Comparison of ENCODE assay signal across 12 cellular contexts in the genomic region with DNA sequence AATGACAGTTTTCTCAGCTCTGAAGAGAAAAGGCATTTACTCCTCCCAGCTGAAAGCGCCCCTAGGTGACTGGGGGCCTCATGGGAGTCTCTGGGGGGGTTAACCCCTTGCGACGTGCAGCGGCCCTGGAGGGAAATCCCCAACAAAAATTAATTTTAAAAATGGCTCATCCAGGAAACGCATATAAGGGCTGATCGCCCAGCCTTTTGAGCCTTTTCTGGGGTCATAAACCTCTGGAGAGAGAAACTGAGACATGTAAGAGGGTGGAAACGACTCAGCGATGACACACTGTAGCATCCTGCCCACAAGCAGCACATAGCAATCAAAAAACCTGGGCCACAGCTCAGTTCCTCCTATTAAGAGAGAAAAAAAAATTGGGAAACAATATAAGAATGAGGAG. TPM values are rescaled to one million over a fixed set of nuclear protein-coding genes. Genes with fewer than 3 reads are reported as not detected.
DNase-seq lines count a peak whose midpoint lies in the region; ATAC-seq and TF ChIP-seq lines count a peak whose summit lies in the region.
"Had no signal": no experiment of that assay in that cellular context is flagged by ENCODE, and none has a peak within 500 bp of the region (broad histone marks: within the 10 kb centered on the region; RNA-seq: fewer than 3 reads in every experiment).

No MANE protein-coding gene starts in this region.

- H3K4me1 Mint-ChIP-seq in Caco-2 (ENCODE audit: low read depth, unreplicated experiment) = peaks cover 22% of the 10 kb centered on the region
- H3K4me1 Mint-ChIP-seq in activated CD8-positive, alpha-beta T cell treated with anti-CD3 and anti-CD28 coated beads, Interleukin-2, amount 10 ng/mL, durations not matched to agents 7 days and 5 days (ENCODE audit: low read depth) = peaks cover 35% of the 10 kb centered on the region

- H2BK120ac ChIP-seq in mesendoderm (ENCODE audit: low read depth, low read length) = no peak overlapping the region

- peak overlapping the region; percentile 49 for H3K56ac ChIP-seq in mesendoderm (ENCODE audit: low read length)

- H2AFZ ChIP-seq in Karpas-422 (ENCODE audit: low read length) = no peak overlapping the region; the same call in 1 of the 2 replicates

- H3K27me3 ChIP-seq in Caco-2 (replicated peaks; ENCODE audit: control insufficient read depth, insufficient read depth, low read length) (no peaks in the 10 kb centered on the region), H7 (ENCODE audit: control insufficient read depth, insufficient read depth, low read length) (no peaks in the 10 kb centered on the region), mesendoderm (ENCODE audit: insufficient read depth, low read length, poor library complexity) (no peaks in the 10 kb centered on the region), stomach (no peaks in the 10 kb centered on the region), Karpas-422 (ENCODE audit: low read length) (no peaks in the 10 kb centered on the region)

- no TSS peak for BruUV-seq in Caco-2 (replicated peaks; lab: Mats Ljungman, UMichigan)

- no peaks in the 10 kb centered on the region for H3K9me2 ChIP-seq in Karpas-422 (replicated peaks; ENCODE audit: insufficient read depth, low read length)

- no CpG with 5 or more reads among the region's 8 CpGs for whole genome bisulfite sequencing in mesendoderm (ENCODE audit: extremely low coverage, insufficient coverage, low lambda C conversion rate)
- WGBS in stomach, 5 donors = 53 to 69% (median 66%) methylated on average over 8 of the region's 8 CpGs

- H4K5ac ChIP-seq in mesendoderm (ENCODE audit: low read length) = peak overlapping the region; percentile 64

- H2BK15ac ChIP-seq in mesendoderm (replicated peaks; ENCODE audit: low read depth) = peak overlapping the region; percentile 93

- CTCF ChIA-PET in Caco-2 (lab: Charles Lee) = no interaction called here
- CTCF ChIA-PET in activated CD8-positive, alpha-beta T cell treated with anti-CD3 and anti-CD28 coated beads, Interleukin-2, amount 10 ng/mL, durations not matched to agents 7 days and 5 days (lab: Charles Lee) = interaction anchor here (1.0 to 5.5 kb wide), 6 partner anchors 19 to 294 kb away, joined by 3 to 44 read pairs (median 11); partner anchors contain the start of genes MUTYH, TOE1 and UROD

- H3K23ac ChIP-seq in mesendoderm (ENCODE audit: low read length) = no peak overlapping the region

- DNase-seq in Caco-2 (no peak), H7 (peak; percentile 41), mesendoderm (no peak), stomach (no peak), Karpas-422 (no peak)
- DNase-seq in activated CD8-positive, alpha-beta T cell treated with anti-CD3 and anti-CD28 coated beads, Interleukin-2, amount 10 ng/mL, durations not matched to agents 7 days and 5 days = peak; percentile 58
- DNase-seq: GOT3, NCI-H1092 had no signal

- H4K20me1 ChIP-seq in Karpas-422 (ENCODE audit: insufficient read depth, low read depth, low read length) = no peaks in the 10 kb centered on the region

- H3K4ac ChIP-seq in mesendoderm (ENCODE audit: low read depth, low read length) = no peak overlapping the region

- H3K79me1 ChIP-seq in mesendoderm (ENCODE audit: low read length) = no peaks in the 10 kb centered on the region

- H4K8ac ChIP-seq in mesendoderm (ENCODE audit: low read depth, low read length) = no peak overlapping the region

- H3K9me3 ChIP-seq in Caco-2 = no peaks in the 10 kb centered on the region
- H3K9me3 ChIP-seq in stomach = no peaks in the 10 kb centered on the region
- H3K9me3 ChIP-seq in Karpas-422 (ENCODE audit: low read length) = no peaks in the 10 kb centered on the region

- POLR2A ChIA-PET in Caco-2 (lab: Charles Lee) = interaction anchor here (1.9 kb wide), 1 partner anchor 20 kb away, joined by 5 read pairs; the partner anchor contains the start of gene HPDL
- POLR2A ChIA-PET in activated CD8-positive, alpha-beta T cell treated with anti-CD3 and anti-CD28 coated beads, Interleukin-2, amount 10 ng/mL, durations not matched to agents 7 days and 5 days (lab: Charles Lee) = interaction anchor here (0.6 to 5.7 kb wide), 8 partner anchors 31 to 585 kb away, joined by 3 to 60 read pairs (median 6); partner anchors contain the start of genes MUTYH, TOE1 and UROD

- peaks cover 7% of the 10 kb centered on the region; the same call in 1 of the 2 replicates for H3K4me1 ChIP-seq in Caco-2
- peaks cover 13% of the 10 kb centered on the region for H3K4me1 ChIP-seq in mesendoderm (ENCODE audit: control insufficient read depth, low read depth, low read length)
- peaks cover 8 to 20% (median 17%) of the 10 kb centered on the region in 4 donors for H3K4me1 ChIP-seq in stomach
- H3K4me1 ChIP-seq in Karpas-422 (ENCODE audit: low read length) = peaks cover 31% of the 10 kb centered on the region

- TF ChIP-seq POLR2A in stomach (IDR thresholded peaks at IDR 0.05) = no peak

- H3K27ac ChIP-seq in mesendoderm (ENCODE audit: low read depth, low read length) (no peak overlapping the region), stomach (no peak overlapping the region), Karpas-422 (ENCODE audit: low read length) (no peak overlapping the region)
- H3K27ac ChIP-seq: skin epidermis had no signal

- intact Hi-C loops in Caco-2 (cut with micrococcal nuclease; ENCODE audit: unreplicated experiment) = loop anchor here (10.0 kb wide), 1 partner anchor 472 kb away; no protein-coding TSS in a partner anchor
- intact Hi-C loops in stomach (cut with DNase I; ENCODE audit: low total_unique reads) = no loop called here

- H3K36me3 Mint-ChIP-seq in Caco-2 (ENCODE audit: insufficient read depth, unreplicated experiment) = peaks cover 5% of the 10 kb centered on the region
- H3K36me3 Mint-ChIP-seq in activated CD8-positive, alpha-beta T cell treated with anti-CD3 and anti-CD28 coated beads, Interleukin-2, amount 10 ng/mL, durations not matched to agents 7 days and 5 days (ENCODE audit: low read depth) = no peaks in the 10 kb centered on the region

- TF ChIP-seq CTCF in Caco-2 (IDR thresholded peaks at IDR 0.05; ENCODE audit: insufficient read depth in 1 of 2, low read depth in 1 of 2, low read length in 1 of 2, severe bottlenecking in 1 of 2, unreplicated experiment in 1 of 2) = no peak
- no peak for TF ChIP-seq CTCF in stomach (IDR thresholded peaks at IDR 0.05)

- H3K9ac ChIP-seq in mesendoderm (ENCODE audit: low read length) (no peak overlapping the region), Karpas-422 (ENCODE audit: low read length) (no peak overlapping the region)

- peak overlapping the region; percentile 85 for H3K18ac ChIP-seq in mesendoderm (ENCODE audit: low read length)

- no peaks in the 10 kb centered on the region for H3K79me2 ChIP-seq in mesendoderm (ENCODE audit: control insufficient read depth, insufficient read depth, low read length)
- no peaks in the 10 kb centered on the region for H3K79me2 ChIP-seq in Karpas-422 (ENCODE audit: low read length)

- no peak overlapping the region for H2AK5ac ChIP-seq in mesendoderm (ENCODE audit: low read length)

- no peak overlapping the region for H3K4me3 Mint-ChIP-seq in Caco-2 (ENCODE audit: unreplicated experiment)
- peak overlapping the region; percentile 45 for H3K4me3 Mint-ChIP-seq in activated CD8-positive, alpha-beta T cell treated with anti-CD3 and anti-CD28 coated beads, Interleukin-2, amount 10 ng/mL, durations not matched to agents 7 days and 5 days

- H3K36me3 ChIP-seq in Caco-2 (ENCODE audit: control insufficient read depth, insufficient read depth, low read length) (no peaks in the 10 kb centered on the region), H7 (replicated peaks; ENCODE audit: control insufficient read depth, insufficient read depth, low read length) (no peaks in the 10 kb centered on the region), mesendoderm (ENCODE audit: control insufficient read depth, insufficient read depth, low read length) (no peaks in the 10 kb centered on the region), stomach (no peaks in the 10 kb centered on the region), Karpas-422 (ENCODE audit: insufficient read depth, low read length) (no peaks in the 10 kb centered on the region)

- H3K4me3 ChIP-seq in Caco-2 (ENCODE audit: low read depth, low read length) (no peak overlapping the region), H7 (ENCODE audit: insufficient read depth, low read depth, low read length) (no peak overlapping the region), mesendoderm (ENCODE audit: low read length) (no peak overlapping the region), stomach (no peak overlapping the region), Karpas-422 (ENCODE audit: low read length) (no peak overlapping the region)
- H3K4me3 ChIP-seq: skin epidermis had no signal

- H3K27me3 Mint-ChIP-seq in Caco-2 (ENCODE audit: insufficient read depth, unreplicated experiment) = no peaks in the 10 kb centered on the region
- H3K27me3 Mint-ChIP-seq in activated CD8-positive, alpha-beta T cell treated with anti-CD3 and anti-CD28 coated beads, Interleukin-2, amount 10 ng/mL, durations not matched to agents 7 days and 5 days (ENCODE audit: low read depth) = no peaks in the 10 kb centered on the region

- H3K4me2 ChIP-seq in mesendoderm (ENCODE audit: low read length) = no peak overlapping the region
- H3K4me2 ChIP-seq in Karpas-422 (ENCODE audit: low read depth, low read length, poor library complexity, severe bottlenecking) = no peak overlapping the region

- no peaks in the 10 kb centered on the region for H3K9me3 Mint-ChIP-seq in Caco-2 (ENCODE audit: unreplicated experiment)
- H3K9me3 Mint-ChIP-seq in activated CD8-positive, alpha-beta T cell treated with anti-CD3 and anti-CD28 coated beads, Interleukin-2, amount 10 ng/mL, durations not matched to agents 7 days and 5 days (ENCODE audit: insufficient read depth) = no peaks in the 10 kb centered on the region

- H2BK5ac ChIP-seq in mesendoderm (ENCODE audit: low read length) = no peak overlapping the region

- no peak for ATAC-seq in activated CD8-positive, alpha-beta T cell treated with anti-CD3 and anti-CD28 coated beads, Interleukin-2, amount 10 ng/mL, durations not matched to agents 7 days and 5 days
- ATAC-seq in GM18498 (IDR thresholded peaks at IDR 0.05; ENCODE audit: unreplicated experiment) (no peak), HG03442 (IDR thresholded peaks at IDR 0.05; ENCODE audit: unreplicated experiment) (no peak)
- ATAC-seq: SK-N-SH treated with all-trans-retinoic acid at 6 μM for 48 hours had no signal

- no peak for TF ChIP-seq EP300 in stomach (IDR thresholded peaks at IDR 0.05)

- peak overlapping the region; percentile 48 for H3K27ac Mint-ChIP-seq in Caco-2 (ENCODE audit: unreplicated experiment)
- H3K27ac Mint-ChIP-seq in activated CD8-positive, alpha-beta T cell treated with anti-CD3 and anti-CD28 coated beads, Interleukin-2, amount 10 ng/mL, durations not matched to agents 7 days and 5 days = peak overlapping the region; percentile 31

RNA-seq across cellular contexts. Expression of gene HPDL, which starts 20.4 kb away (rescaled TPM):
- 78.2 and 90.6 TPM in 2 replicates for total RNA-seq in Caco-2 (2022)
- 87.5 and 134 TPM in 2 replicates for total RNA-seq in H7 (2014; rRNA removed; shearing (Covaris generic))
- 10 to 100 TPM; 16.8 TPM for total RNA-seq in activated CD8-positive, alpha-beta T cell treated with anti-CD3 and anti-CD28 coated beads, Interleukin-2, amount 10 ng/mL, durations not matched to agents 7 days and 5 days
- 39.3 TPM for polyA plus RNA-seq in mesendoderm (2013, experiment 1 of 2)
- polyA plus RNA-seq in mesendoderm (2013, experiment 2 of 2) = 37.9 TPM
- total RNA-seq in stomach = 10 to 100 TPM in 1 of 5 donors, 1 to 10 TPM in 1, not detected in 3; 4.1 to 10.1 TPM
- 1 to 10 TPM; 1.8 to 6.6 (median 3.1) TPM for polyA plus RNA-seq in stomach
- total RNA-seq in Karpas-422 (2014; rRNA removed; shearing (Covaris generic); ENCODE audit: low replicate concordance) = not detected in 2 replicates

RNA-seq across cellular contexts. Expression of gene TOE1, which starts 33.7 kb away (rescaled TPM):
- 15.5 and 19.0 TPM in 2 replicates for total RNA-seq in Caco-2 (2022)
- 17.0 and 20.2 TPM in 2 replicates for total RNA-seq in H7 (2014; rRNA removed; shearing (Covaris generic))
- 10 to 100 TPM; 25.4 to 25.9 TPM for total RNA-seq in activated CD8-positive, alpha-beta T cell treated with anti-CD3 and anti-CD28 coated beads, Interleukin-2, amount 10 ng/mL, durations not matched to agents 7 days and 5 days
- polyA plus RNA-seq in mesendoderm (2013, experiment 1 of 2) = 20.5 TPM
- polyA plus RNA-seq in mesendoderm (2013, experiment 2 of 2) = 19.4 TPM
- 10 to 100 TPM in 2 of 5 donors, 1 to 10 TPM in 2, under 1 TPM in 1; 0.87 to 31.5 (median 8.8) TPM for total RNA-seq in stomach
- polyA plus RNA-seq in stomach = 10 to 100 TPM in 1 of 3 donors, 1 to 10 TPM in 2; 6.4 to 11.2 (median 7.3) TPM
- total RNA-seq in Karpas-422 (2014; rRNA removed; shearing (Covaris generic); ENCODE audit: low replicate concordance) = 8.9 and 12.7 TPM in 2 replicates

RNA-seq across cellular contexts. Expression of gene MUTYH, which starts 33.9 kb away (rescaled TPM):
- 46.3 and 48.4 TPM in 2 replicates for total RNA-seq in Caco-2 (2022)
- 124 and 126 TPM in 2 replicates for total RNA-seq in H7 (2014; rRNA removed; shearing (Covaris generic))
- 10 to 100 TPM; 59.8 to 61.8 TPM for total RNA-seq in activated CD8-positive, alpha-beta T cell treated with anti-CD3 and anti-CD28 coated beads, Interleukin-2, amount 10 ng/mL, durations not matched to agents 7 days and 5 days
- polyA plus RNA-seq in mesendoderm (2013, experiment 1 of 2) = 24.4 TPM
- 25.6 TPM for polyA plus RNA-seq in mesendoderm (2013, experiment 2 of 2)
- 10 to 100 TPM; 11.6 to 88.7 (median 19.1) TPM for total RNA-seq in stomach
- polyA plus RNA-seq in stomach = 10 to 100 TPM; 19.4 to 24.1 (median 20.0) TPM
- total RNA-seq in Karpas-422 (2014; rRNA removed; shearing (Covaris generic); ENCODE audit: low replicate concordance) = 40.8 and 53.9 TPM in 2 replicates

Comparison
In these comparisons a context has a peak if more than half of its experiments do, and no peak if none do; other contexts are left out.
1. DNase-seq: peak in H7 (single experiment) and activated CD8-positive, alpha-beta T cell treated with anti-CD3 and anti-CD28 coated beads, Interleukin-2, amount 10 ng/mL, durations not matched to agents 7 days and 5 days (single experiment); none in Caco-2 (0 of 2), mesendoderm (single experiment), stomach (single experiment) and Karpas-422 (single experiment).